In genomic region chr11:12864316-12865156, GRCh38 we compare ENCODE assay signal across 9 cellular contexts.
DNase-seq lines count a peak whose midpoint lies in the region; ATAC-seq and TF ChIP-seq lines count a peak whose summit lies in the region.
"Had no signal": no experiment of that assay in that cellular context is flagged by ENCODE, and none has a peak within 500 bp of the region (broad histone marks: within the 10 kb centered on the region; RNA-seq: fewer than 3 reads in every experiment).

No MANE protein-coding gene starts in this region.

- peaks cover 52% of the 10 kb centered on the region for H3K27me3 Mint-ChIP-seq in activated T-helper 2 cell treated with anti-CD3 and anti-CD28 coated beads, Interferon-gamma antibody, Interleukin-2, Interleukin-4, amounts not matched to agents 10 μg/mL and 5 μg/mL and 100 μg/mL, durations not matched to agents 14 hours and 24 hours and 36 hours (ENCODE audit: low read depth)

- no peak overlapping the region for H3K27ac Mint-ChIP-seq in activated T-helper 2 cell treated with anti-CD3 and anti-CD28 coated beads, Interferon-gamma antibody, Interleukin-2, Interleukin-4, amounts not matched to agents 10 μg/mL and 5 μg/mL and 100 μg/mL, durations not matched to agents 14 hours and 24 hours and 36 hours

- ATAC-seq in HG02759 (IDR thresholded peaks at IDR 0.05; ENCODE audit: unreplicated experiment), result no peak

- TF ChIP-seq CTCF in epithelial cell of esophagus (IDR thresholded peaks at IDR 0.05; ENCODE audit: insufficient read depth, low read depth, low read length, missing control alignments), result no peak

- H3K4me3 ChIP-seq in epithelial cell of esophagus (ENCODE audit: low read length), result no peak overlapping the region
- H3K4me3 ChIP-seq: thoracic aorta had no signal

- H3K4me1 Mint-ChIP-seq in activated T-helper 2 cell treated with anti-CD3 and anti-CD28 coated beads, Interferon-gamma antibody, Interleukin-2, Interleukin-4, amounts not matched to agents 10 μg/mL and 5 μg/mL and 100 μg/mL, durations not matched to agents 14 hours and 24 hours and 36 hours (ENCODE audit: low read depth), result peaks cover 2% of the 10 kb centered on the region

- no peaks in the 10 kb centered on the region for H3K9me3 Mint-ChIP-seq in activated T-helper 2 cell treated with anti-CD3 and anti-CD28 coated beads, Interferon-gamma antibody, Interleukin-2, Interleukin-4, amounts not matched to agents 10 μg/mL and 5 μg/mL and 100 μg/mL, durations not matched to agents 14 hours and 24 hours and 36 hours

- intact Hi-C loops in activated T-helper 2 cell treated with anti-CD3 and anti-CD28 coated beads, Interferon-gamma antibody, Interleukin-2, Interleukin-4, amounts not matched to agents 10 μg/mL and 5 μg/mL and 100 μg/mL, durations not matched to agents 14 hours and 24 hours and 36 hours (cut with micrococcal nuclease), result no loop called here

- H3K4me3 Mint-ChIP-seq in activated T-helper 2 cell treated with anti-CD3 and anti-CD28 coated beads, Interferon-gamma antibody, Interleukin-2, Interleukin-4, amounts not matched to agents 10 μg/mL and 5 μg/mL and 100 μg/mL, durations not matched to agents 14 hours and 24 hours and 36 hours (ENCODE audit: low read depth), result no peak overlapping the region

- H3K36me3 Mint-ChIP-seq in activated T-helper 2 cell treated with anti-CD3 and anti-CD28 coated beads, Interferon-gamma antibody, Interleukin-2, Interleukin-4, amounts not matched to agents 10 μg/mL and 5 μg/mL and 100 μg/mL, durations not matched to agents 14 hours and 24 hours and 36 hours (ENCODE audit: low read depth), result no peaks in the 10 kb centered on the region

- in situ Hi-C loops in G401 (cut with HindIII; ENCODE audit: low sequenced_read_pairs), result no loop called here

- peak; percentile 75 for DNase-seq in G401 (ENCODE audit: low spot score)
- DNase-seq in NCI-H2196 treated with DMSO at 0.1 percent for 48 hours (lab: John Stamatoyannopoulos, UW; ENCODE audit: unreplicated experiment), result peak; percentile 75
- peak; percentile 71 for DNase-seq in epithelial cell of esophagus (ENCODE audit: low read depth)
- DNase-seq in non-pigmented ciliary epithelial cell (ENCODE audit: low read depth), result peak; percentile 70
- DNase-seq in activated T-helper 2 cell treated with anti-CD3 and anti-CD28 coated beads, Interferon-gamma antibody, Interleukin-2, Interleukin-4, amounts not matched to agents 10 μg/mL and 5 μg/mL and 100 μg/mL, durations not matched to agents 14 hours and 24 hours and 36 hours (ENCODE audit: low spot score), result no peak
- no peak for DNase-seq in activated CD4-positive, alpha-beta T cell treated with anti-CD3 and anti-CD28 coated beads, Interleukin-2, amount 50 U/mL, for 48 hours
- no peak for DNase-seq in SK-N-DZ (ENCODE audit: low spot score)

Comparison
In these comparisons a context has a peak if more than half of its experiments do, and no peak if none do; other contexts are left out.
1. DNase-seq: peak in G401 (single experiment), NCI-H2196 treated with DMSO at 0.1 percent for 48 hours (single experiment), epithelial cell of esophagus (single experiment) and non-pigmented ciliary epithelial cell (single experiment); none in activated T-helper 2 cell treated with anti-CD3 and anti-CD28 coated beads, Interferon-gamma antibody, Interleukin-2, Interleukin-4, amounts not matched to agents 10 μg/mL and 5 μg/mL and 100 μg/mL, durations not matched to agents 14 hours and 24 hours and 36 hours (single experiment), activated CD4-positive, alpha-beta T cell treated with anti-CD3 and anti-CD28 coated beads, Interleukin-2, amount 50 U/mL, for 48 hours (0 of 2) and SK-N-DZ (single experiment).